In the genomic region with DNA sequence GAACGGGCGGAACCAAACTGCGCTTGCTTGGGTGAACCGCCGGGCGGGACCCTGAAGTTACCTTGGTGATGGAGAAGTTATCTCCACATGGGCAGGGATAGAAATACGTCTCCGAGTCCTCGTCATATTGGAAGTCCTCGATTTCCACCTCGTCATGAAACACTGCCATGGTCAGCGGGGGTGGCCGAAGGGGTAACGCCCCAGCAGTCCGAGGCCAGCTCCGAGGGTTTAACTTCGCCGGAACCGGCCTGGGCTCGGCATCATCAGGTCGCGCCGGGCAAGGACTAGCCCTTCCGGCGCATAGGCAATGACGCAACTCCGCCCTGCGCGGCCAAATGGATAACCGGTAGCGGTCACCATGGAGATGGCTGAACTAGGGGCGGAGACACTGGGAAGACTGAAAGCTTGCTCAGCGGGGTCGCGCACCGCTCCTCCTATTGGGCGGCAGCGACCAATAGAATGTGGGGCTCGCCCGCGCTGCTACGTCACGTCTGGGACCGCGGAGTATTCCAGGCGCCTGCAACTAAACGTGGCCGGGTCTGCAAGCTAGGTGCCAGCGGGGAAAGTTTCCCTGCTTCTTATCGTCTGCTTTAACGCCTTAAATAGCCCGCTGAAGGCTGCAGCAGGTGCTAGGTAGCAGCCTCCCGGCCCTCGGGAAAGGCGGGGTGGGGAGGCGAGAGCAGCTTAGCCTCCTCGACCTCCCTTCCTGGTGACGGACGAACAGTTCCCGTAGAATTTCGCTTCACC, we compare ENCODE assay signal across 8 cellular contexts. TPM values are rescaled to one million over a fixed set of nuclear protein-coding genes. Genes with fewer than 3 reads are reported as not detected.
DNase-seq lines count a peak whose midpoint lies in the region; ATAC-seq and TF ChIP-seq lines count a peak whose summit lies in the region.

A gene (minus strand): TSS at position 236 of the 747 bp plus-strand sequence. CDS start 67 bp downstream, at position 169.
A gene with protein sequence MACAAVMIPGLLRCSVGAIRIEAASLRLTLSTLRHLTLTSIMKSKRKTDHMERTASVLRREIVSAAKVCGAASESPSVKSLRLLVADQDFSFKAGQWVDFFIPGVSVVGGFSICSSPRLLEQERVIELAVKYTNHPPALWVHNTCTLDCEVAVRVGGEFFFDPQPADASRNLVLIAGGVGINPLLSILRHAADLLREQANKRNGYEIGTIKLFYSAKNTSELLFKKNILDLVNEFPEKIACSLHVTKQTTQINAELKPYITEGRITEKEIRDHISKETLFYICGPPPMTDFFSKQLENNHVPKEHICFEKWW (plus strand): TSS at position 505 of the 747 bp plus-strand sequence. CDS start 5,741 bp downstream, outside the sequence.

- H3K27me3 ChIP-seq in osteoblast (ENCODE audit: insufficient read depth, low read length) (no peaks in the 10 kb centered on the region), thoracic aorta (replicated peaks; ENCODE audit: insufficient read depth) (no peaks in the 10 kb centered on the region)

- H4K20me1 ChIP-seq in osteoblast (ENCODE audit: insufficient read depth, low read length): no peaks in the 10 kb centered on the region

- H3K27ac ChIP-seq in osteoblast (ENCODE audit: low read depth, low read length): peak within 1 kb of the TSS; percentile 98
- peak within 1 kb of the TSS; percentile 88 to 92 for H3K27ac ChIP-seq in thoracic aorta

- peak within 1 kb of the TSS; percentile 99 for H2AFZ ChIP-seq in osteoblast (ENCODE audit: low read length)

- H3K9me3 Mint-ChIP-seq in activated naive CD8-positive, alpha-beta T cell (ENCODE audit: low read depth): no peaks in the 10 kb centered on the region
- no peaks in the 10 kb centered on the region for H3K9me3 Mint-ChIP-seq in glutamatergic neuron (ENCODE audit: unreplicated experiment)

- TF ChIP-seq CTCF in GM10266 (IDR thresholded peaks at IDR 0.05; ENCODE audit: control insufficient read depth, insufficient read depth, low read depth, missing control alignments) (no peak), glutamatergic neuron (IDR thresholded peaks at IDR 0.05; ENCODE audit: partially characterized antibody, unreplicated experiment) (no peak), osteoblast (IDR thresholded peaks at IDR 0.05; ENCODE audit: extremely low read depth, low read depth, low read length) (no peak), thoracic aorta (IDR thresholded peaks at IDR 0.05) (peak; percentile 40)

- peak within 1 kb of the TSS; percentile 99 for H3K4me3 Mint-ChIP-seq in activated naive CD8-positive, alpha-beta T cell
- H3K4me3 Mint-ChIP-seq in glutamatergic neuron (ENCODE audit: unreplicated experiment): peak within 1 kb of the TSS; percentile 100

- H3K9me3 ChIP-seq in osteoblast (ENCODE audit: low read depth, low read length) (no peaks in the 10 kb centered on the region), thoracic aorta (no peaks in the 10 kb centered on the region)

- peaks cover 76% of the 10 kb centered on the region for H3K79me2 ChIP-seq in osteoblast (ENCODE audit: insufficient read depth, low read length)

- peaks cover 34% of the 10 kb centered on the region for H3K4me1 Mint-ChIP-seq in activated naive CD8-positive, alpha-beta T cell (ENCODE audit: low read depth)
- H3K4me1 Mint-ChIP-seq in glutamatergic neuron (ENCODE audit: low read depth, unreplicated experiment): peaks cover 13% of the 10 kb centered on the region

- H3K4me1 ChIP-seq in osteoblast (ENCODE audit: insufficient read depth, low read length) (peaks cover 29% of the 10 kb centered on the region), thoracic aorta (ENCODE audit: control insufficient read depth in 1 of 2, low read depth in 2 of 2) (peaks cover 16 to 30% of the 10 kb centered on the region in 2 donors)

- H3K4me3 ChIP-seq in osteoblast (ENCODE audit: insufficient read depth, low read length) (peak within 1 kb of the TSS; percentile 98), thoracic aorta (peak within 1 kb of the TSS; percentile 88)

- H3K27ac Mint-ChIP-seq in activated naive CD8-positive, alpha-beta T cell: peak within 1 kb of the TSS; percentile 100
- peak within 1 kb of the TSS; percentile 85 for H3K27ac Mint-ChIP-seq in glutamatergic neuron (ENCODE audit: unreplicated experiment)

- no peaks in the 10 kb centered on the region for H3K36me3 Mint-ChIP-seq in activated naive CD8-positive, alpha-beta T cell
- H3K36me3 Mint-ChIP-seq in glutamatergic neuron (ENCODE audit: unreplicated experiment): no peaks in the 10 kb centered on the region

- H3K27me3 Mint-ChIP-seq in activated naive CD8-positive, alpha-beta T cell: no peaks in the 10 kb centered on the region
- H3K27me3 Mint-ChIP-seq in glutamatergic neuron (ENCODE audit: unreplicated experiment): peaks cover 2% of the 10 kb centered on the region

- peak within 1 kb of the TSS; percentile 99 for H3K4me2 ChIP-seq in osteoblast (ENCODE audit: insufficient read depth, low read length)

- H3K36me3 ChIP-seq in osteoblast (ENCODE audit: insufficient read depth, low read length) (peaks cover 16% of the 10 kb centered on the region), thoracic aorta (peaks cover 2% of the 10 kb centered on the region)

- ATAC-seq in HG02623 (IDR thresholded peaks at IDR 0.05; ENCODE audit: unreplicated experiment) (peak; percentile 99), thoracic aorta (ENCODE audit: insufficient number of reproducible peaks, low FRiP score, low read depth) (peak; percentile 98)

- peak; percentile 92 for DNase-seq in GM10266 (ENCODE audit: extremely low spot score)
- DNase-seq in NCI-H1105 (lab: John Stamatoyannopoulos, UW): peak; percentile 90
- DNase-seq in SKM-1 treated with dmso at 0.1 percent for 144 hours (lab: John Stamatoyannopoulos, UW; ENCODE audit: unreplicated experiment): peak; percentile 98
- DNase-seq in glutamatergic neuron: peak; percentile 99
- peak; percentile 95 for DNase-seq in osteoblast (ENCODE audit: insufficient read length, low spot score, missing footprints)
- DNase-seq in thoracic aorta (ENCODE audit: low spot score): peak; percentile 99

RNA-seq across cellular contexts. Expression of the first gene that starts in this region (rescaled TPM):
- total RNA-seq in glutamatergic neuron (ENCODE audit: unreplicated experiment): 30.5 TPM
- 21.4 and 27.4 TPM in 2 replicates for total RNA-seq in osteoblast
- total RNA-seq in thoracic aorta: 10 to 100 TPM; 14.4 to 29.3 TPM

RNA-seq across cellular contexts. Expression of the second gene that starts in this region (rescaled TPM):
- 14.6 TPM for total RNA-seq in glutamatergic neuron (ENCODE audit: unreplicated experiment)
- 11.2 and 11.9 TPM in 2 replicates for total RNA-seq in osteoblast
- total RNA-seq in thoracic aorta: 1 to 10 TPM; 6.8 to 7.9 TPM

Comparison
In these comparisons a context has a peak if more than half of its experiments do, and no peak if none do; other contexts are left out.
1. Peak in every context shown above with its lines: DNase-seq, ATAC-seq, H3K4me3 ChIP-seq and H3K27ac ChIP-seq.